11 cellular contexts compared by ENCODE assay signal in genomic region chr2:168495524-168495923, GRCh38. TPM values are rescaled to one million over a fixed set of nuclear protein-coding genes. Genes with fewer than 3 reads are reported as not detected.
A peak's percentile ranks its signal among the peaks of the same experiment; 100 is the strongest.
DNase-seq lines count a peak whose midpoint lies in the region; ATAC-seq, FAIRE-seq and TF ChIP-seq lines count a peak whose summit lies in the region.
"Had no signal": no experiment of that assay in that cellular context is flagged by ENCODE, and none has a peak within 500 bp of the region (broad histone marks: within the 10 kb centered on the region; RNA-seq: fewer than 3 reads in every experiment).

No MANE protein-coding gene starts in this region.

- BruUV-seq in GM12878 (replicated peaks; lab: Mats Ljungman, UMichigan), result no TSS peak

- no peaks in the 10 kb centered on the region for H4K20me1 ChIP-seq in GM12878 (ENCODE audit: control insufficient read depth, insufficient read depth)

- H3K79me2 ChIP-seq in GM12878 (ENCODE audit: control insufficient read depth, insufficient read depth, low read length), result peaks cover 83% of the 10 kb centered on the region

- H3K27me3 ChIP-seq in GM12878 (replicated peaks in 1 of 2; ENCODE audit: control insufficient read depth in 2 of 2, insufficient read depth in 2 of 2, low read length in 1 of 2) (no peaks in the 10 kb centered on the region), right atrium auricular region (no peaks in the 10 kb centered on the region)

- H3K4me3 ChIP-seq in GM12878 (peak overlapping the region; percentile 49; the same call in 1 of the 2 replicates), right atrium auricular region (no peak overlapping the region)
- H3K4me3 ChIP-seq: psoas muscle had no signal

- H3K9me3 ChIP-seq in GM12878 (replicated peaks; ENCODE audit: control insufficient read depth, insufficient read depth, low read length), result peaks cover 46% of the 10 kb centered on the region
- no peaks in the 10 kb centered on the region for H3K9me3 ChIP-seq in right atrium auricular region
- H3K9me3 ChIP-seq: psoas muscle had no signal

- POLR2A ChIA-PET in GM12878 (lab: Charles Lee), result interaction anchor here (0.7 kb wide), 1 partner anchor 149 kb away, joined by 3 read pairs; no protein-coding TSS in a partner anchor

- in situ Hi-C loops in GM12878 (cut with MboI), result no loop called here

- SMC1A ChIA-PET in GM12878 (lab: Charles Lee; ENCODE audit: uncharacterized antibody, unreplicated experiment), result interaction anchor here (0.6 to 1.0 kb wide), 3 partner anchors 36 to 220 kb away, joined by 3 read pairs; no protein-coding TSS in a partner anchor

- TF ChIP-seq CTCF in GM12878 (IDR thresholded peaks at IDR 0.05 in 2 of 3, conservative IDR thresholded peaks at IDR 0.05 in 1 of 3; ENCODE audit: control insufficient read depth in 2 of 3, extremely low read depth in 1 of 3, insufficient read depth in 1 of 3, low read depth in 3 of 3, low read length in 3 of 3), result no peak
- TF ChIP-seq CTCF in right atrium auricular region (IDR thresholded peaks at IDR 0.05), result no peak

- H3K4me1 ChIP-seq in GM12878 (ENCODE audit: control insufficient read depth, insufficient read depth, low read length), result peaks cover 34% of the 10 kb centered on the region
- peaks cover 0 to 11% of the 10 kb centered on the region in 2 donors for H3K4me1 ChIP-seq in right atrium auricular region

- ATAC-seq in GM18868 (IDR thresholded peaks at IDR 0.05; ENCODE audit: unreplicated experiment) (peak; percentile 93), GM21390 (IDR thresholded peaks at IDR 0.05; ENCODE audit: unreplicated experiment) (peak; percentile 88), HG03103 (IDR thresholded peaks at IDR 0.05; ENCODE audit: low read depth, unreplicated experiment) (peak; percentile 77), GM12878 (peak; percentile 85)
- ATAC-seq: psoas muscle had no signal

- H3K9ac ChIP-seq in GM12878 (ENCODE audit: control insufficient read depth, insufficient read depth, low read length), result no peak overlapping the region

- peak; percentile 92 for FAIRE-seq in GM12878 (lab: Jason Lieb, UNC)

- intact Hi-C loops in GM12878 (cut with micrococcal nuclease; ENCODE audit: unreplicated experiment), result loop anchor here (5.0 kb wide), 1 partner anchor 37 kb away; no protein-coding TSS in a partner anchor

- no peak for TF ChIP-seq POLR2A in GM12878 (IDR thresholded peaks at IDR 0.05; ENCODE audit: low read depth, low read length)

- H3K36me3 ChIP-seq in GM12878 (ENCODE audit: control insufficient read depth in 2 of 2, insufficient read depth in 2 of 2, low read length in 1 of 2), result peaks cover 0 to 12% of the 10 kb centered on the region in 2 experiments
- no peaks in the 10 kb centered on the region for H3K36me3 ChIP-seq in right atrium auricular region

- 0% methylated on average over 1 of the region's 1 CpG for WGBS in GM12878 (ENCODE audit: insufficient coverage, insufficient replicate concordance, low lambda C conversion rate, missing lambda C conversion rate)

- RAD21 ChIA-PET in GM12878 (lab: Charles Lee; ENCODE audit: unreplicated experiment), result no interaction called here

- peak overlapping the region; percentile 79 for H3K27ac ChIP-seq in GM12878 (ENCODE audit: control insufficient read depth, insufficient read depth)
- no peak overlapping the region for H3K27ac ChIP-seq in right atrium auricular region
- H3K27ac ChIP-seq: psoas muscle had no signal

- peak; percentile 72 to 96 for TF ChIP-seq EP300 in GM12878 (IDR thresholded peaks at IDR 0.05; ENCODE audit: borderline replicate concordance in 1 of 2, control insufficient read depth in 1 of 2, low read depth in 2 of 2, low read length in 2 of 2)

- CTCF ChIA-PET in GM12878 (lab: Yijun Ruan, JAX), result interaction anchor here (0.6 kb wide), 1 partner anchor 41 kb away, joined by 4 read pairs; no protein-coding TSS in a partner anchor

- H3K4me2 ChIP-seq in GM12878 (ENCODE audit: control insufficient read depth, insufficient read depth), result peak overlapping the region; percentile 77

- no peak overlapping the region for H2AFZ ChIP-seq in GM12878 (ENCODE audit: control insufficient read depth, low read depth, low read length)

- DNase-seq in GM12878 (ENCODE audit: low read depth, low spot score) (peak; percentile 86), right atrium auricular region (ENCODE audit: low spot score) (no peak), inferior parietal cortex (ENCODE audit: extremely low spot score) (no peak), Kasumi-1 (lab: John Stamatoyannopoulos, UW) (no peak)
- DNase-seq: EL, kidney glomerular epithelial cell, NCI-H345, psoas muscle had no signal

- TF ChIP-seq RAD21 in GM12878 (IDR thresholded peaks at IDR 0.05; ENCODE audit: insufficient read depth, low read depth, low read length), result peak; percentile 20; the same call in 1 of the 2 replicates

TF ChIP-seq in GM12878, 131 proteins besides CTCF, POLR2A, EP300 and RAD21 (continues in another document):
- peak; percentile 90 for TF ChIP-seq MEF2A (IDR thresholded peaks at IDR 0.05; ENCODE audit: insufficient read depth, low read depth, low read length)
- TF ChIP-seq SP1 (IDR thresholded peaks at IDR 0.05; ENCODE audit: low read depth, low read length), result no peak
- 0 out of 2 replicates have a peak, but pooled peaks have one; percentile 49 for TF ChIP-seq MYB (IDR thresholded peaks at IDR 0.05; ENCODE audit: borderline replicate concordance, low read depth, low read length)
- TF ChIP-seq EZH2 (IDR thresholded peaks at IDR 0.05; ENCODE audit: borderline replicate concordance, control insufficient read depth, low read depth, low read length), result no peak
- TF ChIP-seq CREB1 (IDR thresholded peaks at IDR 0.05; ENCODE audit: low read depth), result peak; percentile 79
- no peak for TF ChIP-seq RAD51 (IDR thresholded peaks at IDR 0.05)
- TF ChIP-seq ASH2L (IDR thresholded peaks at IDR 0.05; ENCODE audit: borderline replicate concordance, low read depth), result no peak
- peak; percentile 93 for TF ChIP-seq EED (IDR thresholded peaks at IDR 0.05; ENCODE audit: low read depth)
- TF ChIP-seq NBN (IDR thresholded peaks at IDR 0.05), result peak; percentile 37; the same call in 1 of the 2 replicates
- no peak for TF ChIP-seq SMAD1 (IDR thresholded peaks at IDR 0.05; ENCODE audit: low read depth, partially characterized antibody)
- TF ChIP-seq CREM (IDR thresholded peaks at IDR 0.05; ENCODE audit: low read depth), result peak; percentile 87
- no peak for TF ChIP-seq KAT2A (conservative IDR thresholded peaks at IDR 0.05; ENCODE audit: control insufficient read depth, low read depth, low read length)
- no peak for TF ChIP-seq CHD4 (IDR thresholded peaks at IDR 0.05)
- no peak for TF ChIP-seq ZNF622 (IDR thresholded peaks at IDR 0.05)
- no peak for TF ChIP-seq ZBTB33 (IDR thresholded peaks at IDR 0.05)

RNA-seq across cellular contexts. Expression of gene CERS6, which starts 39.5 kb away (rescaled TPM):
- total RNA-seq in GM12878 (2013; cell fraction: nucleolus; rRNA removed), result 29.6 and 30.4 TPM in 2 replicates
- 20.4 and 22.2 TPM in 2 replicates for total RNA-seq in GM12878 (2014; rRNA removed)
- total RNA-seq in GM12878 (2014; rRNA removed; fragmentation: Illumina TruSeq; extraction: Trizol), result 17.6 TPM in 2 replicates
- total RNA-seq in GM12878 (2021), result 15.3 and 17.0 TPM in 2 replicates
- polyA plus RNA-seq in GM12878 (2011; ENCODE audit: low read depth), result 6.0 TPM
- polyA plus RNA-seq in GM12878 (2011; rRNA removed), result 12.0 and 17.6 TPM in 2 replicates
- 6.1 and 8.2 TPM in 2 replicates for polyA plus RNA-seq in GM12878 (2011; cell fraction: cytosol; rRNA removed)
- polyA plus RNA-seq in GM12878 (2011; cell fraction: nucleus; rRNA removed), result 8.5 and 10.0 TPM in 2 replicates
- polyA plus RNA-seq in GM12878 (2012), result 12.5 and 13.9 TPM in 2 replicates
- 19.6 and 24.1 TPM in 2 replicates for polyA plus RNA-seq in GM12878 (2014; fragmentation: Illumina TruSeq; extraction: Trizol)
- polyA plus RNA-seq in GM12878 (2014; fragmentation: Nextera tagmentation; extraction: Ambion mirVana), result 1 to 10 TPM; 1.3 to 2.5 TPM
- 8.8 and 9.4 TPM in 2 replicates for polyA plus RNA-seq in GM12878 (2014; rRNA removed)
- polyA plus RNA-seq in GM12878 (2016; fragmentation: Nextera tagmentation; extraction: Ambion mirVana), result 10 to 100 TPM in 1 of 2 experiments, 1 to 10 TPM in 1; 6.2 to 16.1 TPM
- polyA minus RNA-seq in GM12878 (2011; rRNA and poly(A)+ RNA removed), result 18.6 and 19.1 TPM in 2 replicates
- polyA minus RNA-seq in GM12878 (2011; cell fraction: cytosol; rRNA and poly(A)+ RNA removed), result 6.7 and 8.8 TPM in 2 replicates
- polyA minus RNA-seq in GM12878 (2011; cell fraction: nucleus; rRNA and poly(A)+ RNA removed), result 10.8 and 16.3 TPM in 2 replicates
- total RNA-seq in right atrium auricular region, result 10 to 100 TPM; 59.4 to 74.5 TPM
